Comparison of ENCODE assay signal across 2 cellular contexts in genomic region chr2:162579169-162579568, GRCh38.
TF ChIP-seq lines count a peak whose summit lies in the region.

No MANE protein-coding gene starts in this region.

TF ChIP-seq in GM23338, 12 proteins besides CTCF, POLR2A, EP300 and RAD21 (continued from another document):
- TF ChIP-seq ZNF331 (CRISPR knock-in tag; IDR thresholded peaks at IDR 0.05; ENCODE audit: low read depth) (no peak), EZH2phosphoT487 (IDR thresholded peaks at IDR 0.05; ENCODE audit: unreplicated experiment) (no peak), REST (IDR thresholded peaks at IDR 0.05; ENCODE audit: unreplicated experiment) (no peak), ZNF462 (CRISPR knock-in tag; IDR thresholded peaks at IDR 0.05) (no peak), NANOG (IDR thresholded peaks at IDR 0.05; ENCODE audit: borderline replicate concordance) (no peak), POLR2AphosphoS5 (IDR thresholded peaks at IDR 0.05; ENCODE audit: low read depth) (no peak), ETS1 (IDR thresholded peaks at IDR 0.05) (no peak), ZNF114 (CRISPR knock-in tag; IDR thresholded peaks at IDR 0.05) (no peak), STAT1 (IDR thresholded peaks at IDR 0.05; ENCODE audit: unreplicated experiment) (no peak), CREB1 (CRISPR knock-in tag; IDR thresholded peaks at IDR 0.05; ENCODE audit: low read depth) (no peak), JUNB (IDR thresholded peaks at IDR 0.05; ENCODE audit: unreplicated experiment) (no peak)
TF ChIP-seq in GM23338: peak in this region for 0.

TF ChIP-seq in liver, 16 proteins besides CTCF, POLR2A, EP300 and RAD21:
- TF ChIP-seq ATF3 (IDR thresholded peaks at IDR 0.05), result no peak
- no peak for TF ChIP-seq HNF4G (IDR thresholded peaks at IDR 0.05)
- TF ChIP-seq YY1 (IDR thresholded peaks at IDR 0.05), result no peak
- TF ChIP-seq FOXA1 (IDR thresholded peaks at IDR 0.05), result no peak
- no peak for TF ChIP-seq MAX (IDR thresholded peaks at IDR 0.05)
- TF ChIP-seq EGR1 (IDR thresholded peaks at IDR 0.05; ENCODE audit: low read depth in 2 of 2), result no peak
